1 cellular context compared by ENCODE assay signal in genomic region chr12:92096346-92097136, GRCh38.
TF ChIP-seq lines count a peak whose summit lies in the region.

No MANE protein-coding gene starts in this region.

TF ChIP-seq in endothelial cell of umbilical vein, 7 proteins besides CTCF, POLR2A, EP300 and RAD21 (continued from another document):
- TF ChIP-seq GATA2 (IDR thresholded peaks at IDR 0.05; ENCODE audit: insufficient read depth, insufficient read length, low read depth, low read length) (no peak), FOS (IDR thresholded peaks at IDR 0.05; ENCODE audit: borderline replicate concordance, insufficient read depth, low read length) (no peak), MAX (IDR thresholded peaks at IDR 0.05; ENCODE audit: insufficient read depth, insufficient read length) (no peak), POLR2AphosphoS5 (IDR thresholded peaks at IDR 0.05; ENCODE audit: insufficient read depth, low read depth, low read length) (no peak), MYC (IDR thresholded peaks at IDR 0.05; ENCODE audit: low read depth, low read length) (no peak)
